1 cellular context compared by ENCODE assay signal in the genomic region with DNA sequence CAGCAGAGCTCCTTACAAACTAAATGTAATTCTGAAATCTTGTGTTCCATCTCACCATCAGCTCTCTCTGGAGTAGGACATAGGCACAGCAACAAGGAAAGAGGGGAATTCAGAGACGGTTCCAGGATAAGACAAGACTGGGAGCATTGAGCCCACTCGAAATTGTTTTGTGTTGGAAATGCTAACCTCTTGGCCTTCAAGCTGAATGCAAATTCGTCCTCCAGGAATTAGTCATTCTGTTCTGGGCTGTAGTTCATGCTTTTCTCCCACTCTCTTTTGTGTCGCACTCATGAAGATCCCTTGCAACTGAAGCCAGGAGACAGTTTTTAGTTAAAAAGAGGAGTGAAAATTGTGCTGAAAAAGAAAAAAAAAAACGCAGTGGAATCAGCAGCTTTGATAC.
TF ChIP-seq lines count a peak whose summit lies in the region.

No MANE protein-coding gene starts in this region.

TF ChIP-seq in WTC11, 78 proteins besides CTCF, POLR2A, EP300 and RAD21 (continued from another document):
- TF ChIP-seq, protein P1, sequence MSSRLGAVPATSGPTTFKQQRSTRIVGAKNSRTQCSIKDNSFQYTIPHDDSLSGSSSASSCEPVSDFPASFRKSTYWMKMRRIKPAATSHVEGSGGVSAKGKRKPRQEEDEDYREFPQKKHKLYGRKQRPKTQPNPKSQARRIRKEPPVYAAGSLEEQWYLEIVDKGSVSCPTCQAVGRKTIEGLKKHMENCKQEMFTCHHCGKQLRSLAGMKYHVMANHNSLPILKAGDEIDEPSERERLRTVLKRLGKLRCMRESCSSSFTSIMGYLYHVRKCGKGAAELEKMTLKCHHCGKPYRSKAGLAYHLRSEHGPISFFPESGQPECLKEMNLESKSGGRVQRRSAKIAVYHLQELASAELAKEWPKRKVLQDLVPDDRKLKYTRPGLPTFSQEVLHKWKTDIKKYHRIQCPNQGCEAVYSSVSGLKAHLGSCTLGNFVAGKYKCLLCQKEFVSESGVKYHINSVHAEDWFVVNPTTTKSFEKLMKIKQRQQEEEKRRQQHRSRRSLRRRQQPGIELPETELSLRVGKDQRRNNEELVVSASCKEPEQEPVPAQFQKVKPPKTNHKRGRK (CRISPR knock-in tag; IDR thresholded peaks at IDR 0.05; ENCODE audit: borderline replicate concordance) = no peak
- TF ChIP-seq FOXJ3 (CRISPR knock-in tag; IDR thresholded peaks at IDR 0.05; ENCODE audit: borderline replicate concordance) (no peak), GABPB1 (CRISPR knock-in tag; IDR thresholded peaks at IDR 0.05) (no peak)
- TF ChIP-seq, protein P2, sequence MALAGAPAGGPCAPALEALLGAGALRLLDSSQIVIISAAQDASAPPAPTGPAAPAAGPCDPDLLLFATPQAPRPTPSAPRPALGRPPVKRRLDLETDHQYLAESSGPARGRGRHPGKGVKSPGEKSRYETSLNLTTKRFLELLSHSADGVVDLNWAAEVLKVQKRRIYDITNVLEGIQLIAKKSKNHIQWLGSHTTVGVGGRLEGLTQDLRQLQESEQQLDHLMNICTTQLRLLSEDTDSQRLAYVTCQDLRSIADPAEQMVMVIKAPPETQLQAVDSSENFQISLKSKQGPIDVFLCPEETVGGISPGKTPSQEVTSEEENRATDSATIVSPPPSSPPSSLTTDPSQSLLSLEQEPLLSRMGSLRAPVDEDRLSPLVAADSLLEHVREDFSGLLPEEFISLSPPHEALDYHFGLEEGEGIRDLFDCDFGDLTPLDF (CRISPR knock-in tag; IDR thresholded peaks at IDR 0.05) = no peak
